ENCODE assay signal across 27 cellular contexts in genomic region chr15:96768435-96768789, GRCh38.
"Had no signal": no experiment of that assay in that cellular context is flagged by ENCODE, and none has a peak within 500 bp of the region (broad histone marks: within the 10 kb centered on the region; RNA-seq: fewer than 3 reads in every experiment).

No MANE protein-coding gene starts in this region.

- DNase-seq: colonic mucosa; effector CD8-positive, alpha-beta T cell; endodermal cell; foreskin melanocyte; glutamatergic neuron; heart right ventricle; hippocampal formation; left ventricle myocardium superior; mucosa of descending colon; naive B cell; right lobe of liver; small intestine; stimulated activated CD4-positive, alpha-beta T cell treated with anti-CD3 and anti-CD28 coated beads, Interleukin-15, amount 100 ng/mL, for 24 hours; stimulated activated CD4-positive, alpha-beta T cell treated with anti-CD3 and anti-CD28 coated beads, Interleukin-2, amount 100 ng/mL, for 48 hours; stimulated activated naive B cell treated with anti-CD40 and anti-IgM and Interleukin-4, amounts not matched to agents 10 μg/mL and 1 μg/mL and 100 μg/mL, for 72 hours; stimulated activated naive CD8-positive, alpha-beta T cell treated with anti-CD3 and anti-CD28 coated beads, Interleukin-15, amount 100 ng/mL, for 72 hours; transverse colon had no signal

- H3K4me3 ChIP-seq: colonic mucosa, heart right ventricle, lung, mucosa of descending colon, right lobe of liver, suprapubic skin, transverse colon had no signal

- H3K4me1 Mint-ChIP-seq: memory B cell; mesothelial cell of epicardium; naive B cell; stimulated activated naive B cell treated with anti-CD40 and anti-IgM and Interleukin-4, amounts not matched to agents 10 μg/mL and 1 μg/mL and 100 μg/mL, for 72 hours; stimulated activated naive CD8-positive, alpha-beta T cell treated with anti-CD3 and anti-CD28 coated beads, Interleukin-15, amount 100 ng/mL, for 72 hours had no signal

- H3K9me3 Mint-ChIP-seq: dendritic cell treated with granulocyte-macrophage colony-stimulating factor and Interleukin-4, amounts not matched to agents 40 ng/mL and 50 ng/mL, for 4 days; endodermal cell; mesothelial cell of epicardium had no signal

- H3K27me3 ChIP-seq: colonic mucosa, right lobe of liver, suprapubic skin, transverse colon had no signal

- H3K27ac ChIP-seq: colonic mucosa, epithelial cell of prostate, heart right ventricle, parathyroid adenoma, right lobe of liver, suprapubic skin, transverse colon had no signal

- H3K27me3 Mint-ChIP-seq: memory B cell; naive B cell; stimulated activated naive B cell treated with anti-CD40 and anti-IgM and Interleukin-4, amounts not matched to agents 10 μg/mL and 1 μg/mL and 100 μg/mL, for 72 hours; stimulated activated naive CD8-positive, alpha-beta T cell treated with anti-CD3 and anti-CD28 coated beads, Interleukin-15, amount 100 ng/mL, for 72 hours had no signal

- H3K36me3 Mint-ChIP-seq: memory B cell; mesothelial cell of epicardium; naive B cell; natural killer cell treated with Interleukin-12 subunit alpha and Interleukin-12 subunit beta and Interleukin-15 and Interleukin-18, amount 100 ng/mL, for 72 hours; stimulated activated naive B cell treated with anti-CD40 and anti-IgM and Interleukin-4, amounts not matched to agents 10 μg/mL and 1 μg/mL and 100 μg/mL, for 72 hours had no signal

- H3K9ac ChIP-seq: parathyroid adenoma had no signal

- H3K27ac Mint-ChIP-seq: dendritic cell treated with granulocyte-macrophage colony-stimulating factor and Interleukin-4, amounts not matched to agents 40 ng/mL and 50 ng/mL, for 4 days; endodermal cell; memory B cell; mesothelial cell of epicardium; naive B cell; natural killer cell treated with Interleukin-12 subunit alpha and Interleukin-12 subunit beta and Interleukin-15 and Interleukin-18, amount 100 ng/mL, for 72 hours; progenitor cell of endocrine pancreas; stimulated activated naive B cell treated with anti-CD40 and anti-IgM and Interleukin-4, amounts not matched to agents 10 μg/mL and 1 μg/mL and 100 μg/mL, for 72 hours; stimulated activated naive CD8-positive, alpha-beta T cell treated with anti-CD3 and anti-CD28 coated beads, Interleukin-15, amount 100 ng/mL, for 72 hours had no signal

- H3K79me2 ChIP-seq: parathyroid adenoma had no signal

- H3K4me3 Mint-ChIP-seq: dendritic cell treated with granulocyte-macrophage colony-stimulating factor and Interleukin-4, amounts not matched to agents 40 ng/mL and 50 ng/mL, for 4 days; endodermal cell; memory B cell; mesothelial cell of epicardium; naive B cell; natural killer cell treated with Interleukin-12 subunit alpha and Interleukin-12 subunit beta and Interleukin-15 and Interleukin-18, amount 100 ng/mL, for 72 hours; neural crest cell; stimulated activated naive B cell treated with anti-CD40 and anti-IgM and Interleukin-4, amounts not matched to agents 10 μg/mL and 1 μg/mL and 100 μg/mL, for 72 hours; stimulated activated naive CD8-positive, alpha-beta T cell treated with anti-CD3 and anti-CD28 coated beads, Interleukin-15, amount 100 ng/mL, for 72 hours had no signal

- H3K4me1 ChIP-seq: colonic mucosa, heart right ventricle, parathyroid adenoma, right lobe of liver, suprapubic skin, transverse colon had no signal

- H3K36me3 ChIP-seq: colonic mucosa, heart right ventricle, right lobe of liver, suprapubic skin, transverse colon had no signal

- H3K9me3 ChIP-seq: colonic mucosa, heart right ventricle, mucosa of descending colon, right lobe of liver, suprapubic skin, transverse colon had no signal
